Comparison of ENCODE assay signal across 10 cellular contexts in genomic region chr2:152499411-152499810, GRCh38.
DNase-seq lines count a peak whose midpoint lies in the region; ATAC-seq and TF ChIP-seq lines count a peak whose summit lies in the region.
"Had no signal": no experiment of that assay in that cellular context is flagged by ENCODE, and none has a peak within 500 bp of the region (broad histone marks: within the 10 kb centered on the region; RNA-seq: fewer than 3 reads in every experiment).

No MANE protein-coding gene starts in this region.

- TF ChIP-seq CTCF in left ventricle myocardium inferior (IDR thresholded peaks at IDR 0.05; ENCODE audit: borderline replicate concordance), result no peak
- TF ChIP-seq CTCF in dorsolateral prefrontal cortex (IDR thresholded peaks at IDR 0.05 in 54 of 56, conservative IDR thresholded peaks at IDR 0.05 in 2 of 56; ENCODE audit: low read depth in 1 of 56, partially characterized antibody in 56 of 56), result no peak
- no peak for TF ChIP-seq CTCF in omental fat pad (IDR thresholded peaks at IDR 0.05)
- no peak for TF ChIP-seq CTCF in upper lobe of right lung (IDR thresholded peaks at IDR 0.05)

- H3K9me3 ChIP-seq in left ventricle myocardium inferior (replicated peaks) (peaks cover 4% of the 10 kb centered on the region), upper lobe of right lung (no peaks in the 10 kb centered on the region)

- no peaks in the 10 kb centered on the region for H3K27me3 ChIP-seq in left ventricle myocardium inferior (ENCODE audit: low read depth)
- no peaks in the 10 kb centered on the region for H3K27me3 ChIP-seq in dorsolateral prefrontal cortex
- H3K27me3 ChIP-seq in upper lobe of right lung, result no peaks in the 10 kb centered on the region

- no peak for DNase-seq in left ventricle myocardium inferior
- DNase-seq in left ventricle myocardium superior, result no peak
- DNase-seq in dorsolateral prefrontal cortex, result no peak
- DNase-seq in omental fat pad (ENCODE audit: low spot score), result no peak
- no peak for DNase-seq in upper lobe of right lung
- no peak for DNase-seq in NCI-H82 treated with DMSO at 0.1 percent for 48 hours (lab: John Stamatoyannopoulos, UW; ENCODE audit: unreplicated experiment)
- no peak for DNase-seq in COR-L47 (lab: John Stamatoyannopoulos, UW)
- DNase-seq: ACHN; activated CD4-positive, alpha-beta T cell treated with anti-CD3 and anti-CD28 coated beads for 36 hours had no signal

- H3K4me1 ChIP-seq in left ventricle myocardium inferior (peaks cover 40% of the 10 kb centered on the region), upper lobe of right lung (peaks cover 11% of the 10 kb centered on the region)

- intact Hi-C loops in left ventricle myocardium inferior (cut with micrococcal nuclease) (no loop called here), left ventricle myocardium superior (cut with micrococcal nuclease) (no loop called here), dorsolateral prefrontal cortex (cut with DNase I) (no loop called here), upper lobe of right lung (cut with DNase I) (no loop called here)

- H3K4me3 ChIP-seq in left ventricle myocardium inferior (peak overlapping the region; percentile 6), dorsolateral prefrontal cortex (peak overlapping the region in 19 of 59 donors; percentile 0 to 26 (median 13)), upper lobe of right lung (no peak overlapping the region)

- ATAC-seq in left ventricle myocardium superior (no peak), omental fat pad (ENCODE audit: low FRiP score) (peak; percentile 37), upper lobe of right lung (no peak), GM19395 (IDR thresholded peaks at IDR 0.05; ENCODE audit: unreplicated experiment) (no peak)
- ATAC-seq: activated CD4-positive, alpha-beta T cell treated with anti-CD3 and anti-CD28 coated beads for 36 hours had no signal

- H3K36me3 ChIP-seq in left ventricle myocardium inferior, result no peaks in the 10 kb centered on the region
- H3K36me3 ChIP-seq in upper lobe of right lung, result no peaks in the 10 kb centered on the region

- H3K27ac ChIP-seq in left ventricle myocardium inferior (replicated peaks), result peak overlapping the region; percentile 70
- peak overlapping the region; percentile 26 to 98 (median 91) for H3K27ac ChIP-seq in dorsolateral prefrontal cortex
- H3K27ac ChIP-seq in upper lobe of right lung, result peak overlapping the region; percentile 63
